In the genomic region with DNA sequence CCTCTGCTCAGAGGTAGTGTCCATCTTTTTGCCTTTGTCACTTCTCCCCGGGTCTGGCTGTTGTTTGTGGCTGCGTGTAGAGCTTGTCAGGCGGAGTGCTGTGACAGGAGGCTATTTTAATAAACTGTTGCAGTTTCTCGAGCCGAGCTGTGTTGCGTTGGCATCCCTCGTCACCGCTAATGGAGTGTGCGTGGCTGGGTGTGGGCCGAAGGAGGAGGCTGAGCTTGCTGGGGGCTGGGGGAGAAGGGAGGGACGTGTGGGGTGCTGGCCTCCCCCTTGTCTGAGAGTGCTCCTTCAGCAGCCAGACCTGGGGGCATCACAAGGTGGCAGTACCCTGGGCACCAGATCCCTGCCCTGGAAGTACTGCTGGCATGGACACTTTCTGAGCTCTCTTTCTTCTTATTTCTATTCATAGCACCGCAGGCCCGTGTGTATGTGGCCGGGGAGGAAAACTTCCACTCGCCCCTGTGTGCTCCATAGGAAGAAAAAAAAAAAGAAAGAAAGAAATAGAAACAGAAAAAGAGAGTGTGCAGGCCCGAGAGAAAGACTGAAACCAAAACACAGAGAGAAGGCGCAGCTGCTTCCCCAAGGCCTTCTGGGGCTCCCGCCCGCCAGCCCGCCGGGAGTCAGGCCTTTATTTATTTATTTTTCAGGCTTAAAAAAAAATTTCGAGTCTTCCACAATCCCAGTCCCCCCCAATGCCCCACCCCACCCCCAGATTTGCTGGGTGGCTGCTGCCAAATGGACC, we compare ENCODE assay signal across 8 cellular contexts. TPM values are rescaled to one million over a fixed set of nuclear protein-coding genes. Genes with fewer than 3 reads are reported as not detected.
DNase-seq lines count a peak whose midpoint lies in the region; ATAC-seq and TF ChIP-seq lines count a peak whose summit lies in the region.

No MANE protein-coding gene starts in this region.

- peak overlapping the region; percentile 69 for H3K9ac ChIP-seq in fibroblast of lung (ENCODE audit: insufficient read depth, low read length)

- TF ChIP-seq CTCF in GM12864 (IDR thresholded peaks at IDR 0.05; ENCODE audit: low read depth, low read length, missing control alignments) (no peak), fibroblast of lung (conservative IDR thresholded peaks at IDR 0.05 in 1 of 2, IDR thresholded peaks at IDR 0.05 in 1 of 2; ENCODE audit: low read depth in 1 of 2, low read length in 2 of 2) (no peak)

- peaks cover 25% of the 10 kb centered on the region for H3K4me1 ChIP-seq in fibroblast of lung (ENCODE audit: control insufficient read depth, extremely low read depth, insufficient read depth, low read length)

- DNase-seq in GM12864 (ENCODE audit: low read depth) (peak; percentile 18), RPMI8226 (peak; percentile 77), fibroblast of lung (ENCODE audit: low read depth in 2 of 2) (peak; percentile 66 to 70), sciatic nerve (ENCODE audit: low spot score) (no peak), GF-D8 (lab: John Stamatoyannopoulos, UW) (no peak), glomerular visceral epithelial cell (ENCODE audit: extremely low spot score) (no peak), pons (ENCODE audit: low spot score) (no peak)
- DNase-seq in activated CD4-positive, alpha-beta T cell treated with anti-CD3 and anti-CD28 coated beads for 48 hours, result no peak

- H3K27ac ChIP-seq in fibroblast of lung (ENCODE audit: insufficient read depth, low read length), result peak overlapping the region; percentile 96

- no peak overlapping the region for H2AFZ ChIP-seq in fibroblast of lung (ENCODE audit: low read length)

- H3K9me3 ChIP-seq in fibroblast of lung (ENCODE audit: control insufficient read depth, insufficient read depth, low read depth, low read length), result no peaks in the 10 kb centered on the region

- H3K4me3 ChIP-seq in GM12864 (ENCODE audit: low read depth, low read length) (peak overlapping the region; percentile 36; the same call in 1 of the 2 replicates), fibroblast of lung (replicated peaks in 1 of 4; ENCODE audit: control extremely low read depth in 1 of 4, insufficient read depth in 1 of 4, low read depth in 3 of 4, low read length in 4 of 4) (peak overlapping the region; percentile 48 to 87 (median 64))

- intact Hi-C loops in sciatic nerve (cut with DNase I), result no loop called here

- H3K4me2 ChIP-seq in fibroblast of lung (ENCODE audit: extremely low read depth, insufficient read depth, low read length), result peak overlapping the region; percentile 98

- H4K20me1 ChIP-seq in fibroblast of lung (ENCODE audit: control insufficient read depth, extremely low read depth, insufficient read depth, low read length), result no peaks in the 10 kb centered on the region

- peak; percentile 51 for ATAC-seq in sciatic nerve

- H3K27me3 ChIP-seq in fibroblast of lung (ENCODE audit: control insufficient read depth, insufficient read depth, low read length), result no peaks in the 10 kb centered on the region

- H3K36me3 ChIP-seq in fibroblast of lung (ENCODE audit: control insufficient read depth, insufficient read depth, low read length), result no peaks in the 10 kb centered on the region

- H3K79me2 ChIP-seq in fibroblast of lung (ENCODE audit: control insufficient read depth, insufficient read depth, low read length), result peaks cover 83% of the 10 kb centered on the region

RNA-seq across cellular contexts. Expression of gene NFIX, which starts 27.0 kb away (rescaled TPM):
- total RNA-seq in fibroblast of lung (55.2 and 74.8 TPM in 2 replicates), sciatic nerve (131 TPM)
- polyA plus RNA-seq in fibroblast of lung, result 35.7 and 75.9 TPM in 2 replicates
- 139 and 196 TPM in 2 replicates for polyA plus RNA-seq in fibroblast of lung (2012)
- 272 and 385 TPM in 2 replicates for polyA minus RNA-seq in fibroblast of lung (ENCODE audit: low replicate concordance)

RNA-seq across cellular contexts. Expression of gene DAND5, which starts 52.9 kb away (rescaled TPM):
- total RNA-seq in fibroblast of lung, result not detected in 2 replicates
- polyA plus RNA-seq in fibroblast of lung, result 0.03 TPM in 1 of 2 replicates, not detected in the other
- polyA plus RNA-seq in fibroblast of lung (2012), result not detected in 2 replicates
- polyA minus RNA-seq in fibroblast of lung (ENCODE audit: low replicate concordance), result not detected in 2 replicates
- total RNA-seq in sciatic nerve, result not detected

Comparison
In these comparisons a context has a peak if more than half of its experiments do, and no peak if none do; other contexts are left out.
1. DNase-seq: peak in GM12864 (single experiment), RPMI8226 (single experiment) and fibroblast of lung (2 of 2); none in sciatic nerve (single experiment), GF-D8 (single experiment), glomerular visceral epithelial cell (single experiment), activated CD4-positive, alpha-beta T cell treated with anti-CD3 and anti-CD28 coated beads for 48 hours (single experiment) and pons (single experiment).